9 cellular contexts compared by ENCODE assay signal in genomic region chr1:206563367-206563953, GRCh38. TPM values are rescaled to one million over a fixed set of nuclear protein-coding genes. Genes with fewer than 3 reads are reported as not detected.
A peak's percentile ranks its signal among the peaks of the same experiment; 100 is the strongest.
DNase-seq lines count a peak whose midpoint lies in the region; ATAC-seq and TF ChIP-seq lines count a peak whose summit lies in the region.
"Had no signal": no experiment of that assay in that cellular context is flagged by ENCODE, and none has a peak within 500 bp of the region (broad histone marks: within the 10 kb centered on the region; RNA-seq: fewer than 3 reads in every experiment).

No MANE protein-coding gene starts in this region.

- H3K4me3 Mint-ChIP-seq in activated CD4-positive, alpha-beta T cell treated with anti-CD3 and anti-CD28 coated beads for 36 hours, result peak overlapping the region; percentile 95
- no peak overlapping the region for H3K4me3 Mint-ChIP-seq in endodermal cell

- H4K8ac ChIP-seq in trophoblast cell (ENCODE audit: low read depth, low read length), result no peak overlapping the region

- H3K9ac ChIP-seq in KMS-11 (peak overlapping the region; percentile 31; the same call in 1 of the 2 replicates), trophoblast cell (ENCODE audit: low read length) (no peak overlapping the region), endodermal cell (ENCODE audit: extremely low read depth, low read length, poor library complexity, severe bottlenecking) (no peak overlapping the region)

- H3K4ac ChIP-seq in trophoblast cell (ENCODE audit: low read depth, low read length), result no peak overlapping the region

- H3K4me2 ChIP-seq in KMS-11, result peak overlapping the region; percentile 98
- no peak overlapping the region for H3K4me2 ChIP-seq in trophoblast cell (ENCODE audit: low read length)
- H3K4me2 ChIP-seq: A549 had no signal

- no peaks in the 10 kb centered on the region for H3K27me3 Mint-ChIP-seq in activated CD4-positive, alpha-beta T cell treated with anti-CD3 and anti-CD28 coated beads for 36 hours
- H3K27me3 Mint-ChIP-seq in endodermal cell (ENCODE audit: insufficient read depth), result peaks cover 27% of the 10 kb centered on the region

- H3K27me3 ChIP-seq in KMS-11 (ENCODE audit: insufficient read depth, low read depth) (no peaks in the 10 kb centered on the region), trophoblast cell (ENCODE audit: insufficient read depth, low read length) (no peaks in the 10 kb centered on the region), endodermal cell (ENCODE audit: control insufficient read depth, insufficient read depth, low read length, poor library complexity, severe bottlenecking) (peaks cover 20% of the 10 kb centered on the region)

- H3K9me3 Mint-ChIP-seq in activated CD4-positive, alpha-beta T cell treated with anti-CD3 and anti-CD28 coated beads for 36 hours (ENCODE audit: low read depth), result no peaks in the 10 kb centered on the region
- H3K9me3 Mint-ChIP-seq in endodermal cell, result no peaks in the 10 kb centered on the region

- no peak overlapping the region for H2BK5ac ChIP-seq in trophoblast cell (ENCODE audit: low read depth, low read length, poor library complexity)

- H3K4me3 ChIP-seq in KMS-11 (IDR thresholded peaks at IDR 0.05; ENCODE audit: insufficient read depth, low read depth, low read length) (peak overlapping the region; percentile 36), trophoblast cell (ENCODE audit: low read depth, low read length) (no peak overlapping the region), endodermal cell (ENCODE audit: low read length) (no peak overlapping the region)
- H3K4me3 ChIP-seq: A549 had no signal

- no peak overlapping the region for H2BK12ac ChIP-seq in trophoblast cell (ENCODE audit: low read length)

- H3K36me3 Mint-ChIP-seq in activated CD4-positive, alpha-beta T cell treated with anti-CD3 and anti-CD28 coated beads for 36 hours (ENCODE audit: low read depth), result peaks cover 99% of the 10 kb centered on the region
- H3K36me3 Mint-ChIP-seq in endodermal cell (ENCODE audit: low read depth), result no peaks in the 10 kb centered on the region

- peaks cover 5% of the 10 kb centered on the region for H4K20me1 ChIP-seq in KMS-11 (ENCODE audit: insufficient read depth)

- H3K4me1 Mint-ChIP-seq in activated CD4-positive, alpha-beta T cell treated with anti-CD3 and anti-CD28 coated beads for 36 hours, result peaks cover 86% of the 10 kb centered on the region
- H3K4me1 Mint-ChIP-seq in endodermal cell, result peaks cover 2% of the 10 kb centered on the region

- POLR2A ChIA-PET in activated CD4-positive, alpha-beta T cell treated with anti-CD3 and anti-CD28 coated beads for 36 hours (lab: Charles Lee), result interaction anchor here (0.7 to 7.7 kb wide), 4 partner anchors 12 to 22 kb away, joined by 4 to 129 read pairs (median 14); no protein-coding TSS in a partner anchor

- H4K91ac ChIP-seq in trophoblast cell (ENCODE audit: low read depth, low read length), result no peak overlapping the region

- H3K27ac ChIP-seq in KMS-11 (peak overlapping the region; percentile 81), trophoblast cell (ENCODE audit: low read depth, low read length) (no peak overlapping the region), endodermal cell (ENCODE audit: low read depth, low read length) (no peak overlapping the region)
- H3K27ac ChIP-seq: A549 had no signal

- H3K14ac ChIP-seq in trophoblast cell (ENCODE audit: low read length), result no peak overlapping the region

- no peak overlapping the region for H4K12ac ChIP-seq in trophoblast cell (ENCODE audit: low read depth, low read length)

- H3K23ac ChIP-seq in trophoblast cell (ENCODE audit: low read length), result no peak overlapping the region

- WGBS in trophoblast cell (ENCODE audit: extremely low coverage, insufficient coverage, insufficient read length), result no CpG with 5 or more reads among the region's 1 CpG
- WGBS in endodermal cell (ENCODE audit: insufficient coverage in 1 of 2, insufficient read length in 1 of 2), 2 experiments, result 92 to 100% methylated on average over 1 of the region's 1 CpG

- H3K79me2 ChIP-seq in KMS-11 (ENCODE audit: insufficient read depth, low read depth) (peaks cover 92% of the 10 kb centered on the region), trophoblast cell (ENCODE audit: control insufficient read depth, insufficient read depth, low read length, poor library complexity) (no peaks in the 10 kb centered on the region)

- ATAC-seq in activated CD4-positive, alpha-beta T cell treated with anti-CD3 and anti-CD28 coated beads for 36 hours, result peak; percentile 4
- ATAC-seq in HG02623 (IDR thresholded peaks at IDR 0.05; ENCODE audit: unreplicated experiment), result peak; percentile 28

- DNase-seq in activated CD4-positive, alpha-beta T cell treated with anti-CD3 and anti-CD28 coated beads for 36 hours, result peak; percentile 22
- DNase-seq in activated CD4-positive, alpha-beta T cell treated with anti-CD3 and anti-CD28 coated beads for 1 hour, result no peak
- peak; percentile 10 to 75 for DNase-seq in trophoblast cell
- no peak for DNase-seq in GDM1 (lab: John Stamatoyannopoulos, UW)
- no peak for DNase-seq in germinal center (ENCODE audit: low spot score)
- DNase-seq in endodermal cell, result no peak

- intact Hi-C loops in activated CD4-positive, alpha-beta T cell treated with anti-CD3 and anti-CD28 coated beads for 36 hours (cut with DNase I, micrococcal nuclease), result loop anchor here (1.0 to 10.0 kb wide), 3 partner anchors 15 to 1349 kb away; partner anchors contain the start of gene DSTYK (in 1 of the 2)

- TF ChIP-seq CTCF in KMS-11 (conservative IDR thresholded peaks at IDR 0.05; ENCODE audit: low read depth, low read length) (no peak), endodermal cell (conservative IDR thresholded peaks at IDR 0.05) (no peak)

- no peak overlapping the region for H2AK5ac ChIP-seq in trophoblast cell (ENCODE audit: low read length)

- no peaks in the 10 kb centered on the region for H3K9me3 ChIP-seq in trophoblast cell (ENCODE audit: insufficient read depth, low read depth, low read length)
- H3K9me3 ChIP-seq in endodermal cell (ENCODE audit: control insufficient read depth, low read length), result no peaks in the 10 kb centered on the region
- H3K9me3 ChIP-seq: A549 had no signal

- H3K36me3 ChIP-seq in KMS-11 (ENCODE audit: insufficient read depth) (peaks cover 3% of the 10 kb centered on the region; the same call in 1 of the 2 replicates), trophoblast cell (ENCODE audit: control insufficient read depth in 1 of 2, insufficient read depth in 2 of 2, low read length in 2 of 2) (no peaks in the 10 kb centered on the region), endodermal cell (ENCODE audit: control insufficient read depth, insufficient read depth, low read length) (no peaks in the 10 kb centered on the region)

- no peaks in the 10 kb centered on the region for H3K79me1 ChIP-seq in trophoblast cell (ENCODE audit: low read length)

- CTCF ChIA-PET in activated CD4-positive, alpha-beta T cell treated with anti-CD3 and anti-CD28 coated beads for 36 hours (lab: Charles Lee), result interaction anchor here (0.7 to 27.5 kb wide), 10 partner anchors 3 to 808 kb away, joined by 3 to 621 read pairs (median 4); partner anchors contain the start of gene DYRK3

- H3K18ac ChIP-seq in trophoblast cell (ENCODE audit: low read length), result no peak overlapping the region

- H2AFZ ChIP-seq in KMS-11 (ENCODE audit: low read depth) (no peak overlapping the region), trophoblast cell (ENCODE audit: insufficient read depth, low read length, poor library complexity) (no peak overlapping the region)

- H3K27ac Mint-ChIP-seq in activated CD4-positive, alpha-beta T cell treated with anti-CD3 and anti-CD28 coated beads for 36 hours, result peak overlapping the region; percentile 99
- no peak overlapping the region for H3K27ac Mint-ChIP-seq in endodermal cell

- peaks cover 90% of the 10 kb centered on the region for H3K4me1 ChIP-seq in KMS-11 (ENCODE audit: low read depth, poor library complexity, severe bottlenecking)
- peaks cover 0 to 2% of the 10 kb centered on the region in 2 experiments for H3K4me1 ChIP-seq in trophoblast cell (ENCODE audit: control insufficient read depth in 1 of 2, insufficient read depth in 2 of 2, low read length in 2 of 2)
- no peaks in the 10 kb centered on the region for H3K4me1 ChIP-seq in endodermal cell (ENCODE audit: control insufficient read depth, insufficient read depth, low read length)

- H2BK120ac ChIP-seq in trophoblast cell (ENCODE audit: insufficient read depth, low read length, poor library complexity), result no peak overlapping the region

RNA-seq across cellular contexts. Expression of gene EIF2D, which starts 48.8 kb away (rescaled TPM):
- 100 to 1,000 TPM in 1 of 2 experiments, 10 to 100 TPM in 1; 91.2 to 100 TPM for total RNA-seq in activated CD4-positive, alpha-beta T cell treated with anti-CD3 and anti-CD28 coated beads for 36 hours
- 19.3 and 20.7 TPM in 2 replicates for polyA plus RNA-seq in trophoblast cell (2013)
- 10 to 100 TPM; 38.3 to 41.9 TPM for total RNA-seq in endodermal cell
- 47.9 TPM for polyA plus RNA-seq in endodermal cell (2013, experiment 1 of 2)
- 42.1 TPM for polyA plus RNA-seq in endodermal cell (2013, experiment 2 of 2)

RNA-seq across cellular contexts. Expression of gene RASSF5, which starts 56.1 kb away (rescaled TPM):
- total RNA-seq in activated CD4-positive, alpha-beta T cell treated with anti-CD3 and anti-CD28 coated beads for 36 hours, result 100 to 1,000 TPM; 223 to 239 TPM
- 0.07 and 0.08 TPM in 2 replicates for polyA plus RNA-seq in trophoblast cell (2013)
- total RNA-seq in endodermal cell, result under 1 TPM; 0.20 to 0.26 TPM
- polyA plus RNA-seq in endodermal cell (2013, experiment 1 of 2), result 0.50 TPM
- 0.75 TPM for polyA plus RNA-seq in endodermal cell (2013, experiment 2 of 2)

Comparison
In these comparisons a context has a peak if more than half of its experiments do, and no peak if none do; other contexts are left out.
1. DNase-seq: peak in activated CD4-positive, alpha-beta T cell treated with anti-CD3 and anti-CD28 coated beads for 36 hours (single experiment) and trophoblast cell (2 of 2); none in activated CD4-positive, alpha-beta T cell treated with anti-CD3 and anti-CD28 coated beads for 1 hour (single experiment), GDM1 (single experiment), germinal center (single experiment) and endodermal cell (single experiment).
2. RNA of gene RASSF5, which starts 56.1 kb away (total RNA-seq): 223 to 239 TPM in activated CD4-positive, alpha-beta T cell treated with anti-CD3 and anti-CD28 coated beads for 36 hours; 0.20 to 0.26 TPM in endodermal cell; every median in the first group is over 100 times any median in the second.